38 cellular contexts compared by ENCODE assay signal in the genomic region with DNA sequence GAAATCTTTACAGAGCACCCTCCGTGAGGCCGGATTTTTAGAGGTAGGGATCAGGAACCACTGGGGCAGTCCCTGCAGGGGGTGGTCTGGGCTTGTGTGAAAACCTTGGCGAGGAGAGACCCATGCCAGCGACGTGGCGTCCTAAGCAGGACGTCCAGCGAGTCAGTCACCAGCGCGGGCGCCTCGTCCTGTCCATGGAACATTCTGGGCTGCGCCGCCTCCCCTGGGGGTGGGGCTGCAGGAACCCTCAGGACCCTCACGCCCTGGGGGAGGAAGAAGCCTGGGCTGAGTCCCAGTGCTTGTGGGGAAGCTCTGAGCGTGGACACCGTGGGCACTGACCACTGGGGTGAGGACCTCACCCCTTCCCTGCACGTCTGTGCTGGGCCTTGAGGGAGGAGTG. TPM values are rescaled to one million over a fixed set of nuclear protein-coding genes. Genes with fewer than 3 reads are reported as not detected.
"Had no signal": no experiment of that assay in that cellular context is flagged by ENCODE, and none has a peak within 500 bp of the region (broad histone marks: within the 10 kb centered on the region; RNA-seq: fewer than 3 reads in every experiment).

No MANE protein-coding gene starts in this region.

- H3K9me3 Mint-ChIP-seq: T-cell had no signal

- DNase-seq: activated CD4-positive, alpha-beta memory T cell treated with anti-CD3 and anti-CD28 coated beads, Interleukin-2, amount 10 ng/mL, durations not matched to agents 7 days and 5 days; activated CD4-positive, alpha-beta T cell treated with anti-CD3 and anti-CD28 coated beads for 1 hour; activated CD4-positive, alpha-beta T cell treated with anti-CD3 and anti-CD28 coated beads for 48 hours; activated CD4-positive, CD25-positive, alpha-beta regulatory T cell; activated CD8-positive, alpha-beta memory T cell treated with anti-CD3 and anti-CD28 coated beads for 24 hours; activated CD8-positive, alpha-beta memory T cell treated with anti-CD3 and anti-CD28 coated beads, Interleukin-2, amount 10 ng/mL, durations not matched to agents 7 days and 5 days; activated CD8-positive, alpha-beta memory T cell treated with anti-CD3 and anti-CD28 coated beads, Interleukin-2, amount 50 U/mL, for 48 hours; activated effector memory CD4-positive, alpha-beta T cell treated with Interleukin-2 at 50 U/mL for 16 hours; activated naive CD4-positive, alpha-beta T cell treated with anti-CD3 and anti-CD28 coated beads, Interleukin-2, amount 10 ng/mL, durations not matched to agents 7 days and 5 days; activated T-cell treated with anti-CD3 and anti-CD28 coated beads, Interleukin-2, amount 50 U/mL, for 48 hours; amniotic stem cell; aorta; brain microvascular endothelial cell; central memory CD4-positive, alpha-beta T cell; MM.1S; MV-4-11; NCI-H1092; NCI-H1436 treated with DMSO at 0.1 percent for 48 hours; NCI-H1694 treated with DMSO at 0.1 percent for 48 hours; NCI-H2029; NCI-H345; NCI-H524 treated with DMSO at 0.1 percent for 48 hours; PC-9; SIG-M5; T-cell; T-helper 2 cell; T-helper 9 cell had no signal

- H3K4me3 ChIP-seq: PC-9 had no signal

- H2AFZ ChIP-seq: PC-9 had no signal

- H3K4me3 Mint-ChIP-seq: activated CD4-positive, alpha-beta memory T cell treated with anti-CD3 and anti-CD28 coated beads, Interleukin-2, amount 10 ng/mL, durations not matched to agents 7 days and 5 days; activated CD8-positive, alpha-beta memory T cell treated with anti-CD3 and anti-CD28 coated beads, Interleukin-2, amount 10 ng/mL, durations not matched to agents 7 days and 5 days; activated naive CD4-positive, alpha-beta T cell treated with anti-CD3 and anti-CD28 coated beads, Interleukin-2, amount 10 ng/mL, durations not matched to agents 7 days and 5 days; activated naive CD8-positive, alpha-beta T cell; T-cell had no signal

- H3K36me3 Mint-ChIP-seq: activated CD8-positive, alpha-beta memory T cell treated with anti-CD3 and anti-CD28 coated beads, Interleukin-2, amount 10 ng/mL, durations not matched to agents 7 days and 5 days; activated naive CD4-positive, alpha-beta T cell treated with anti-CD3 and anti-CD28 coated beads, Interleukin-2, amount 10 ng/mL, durations not matched to agents 7 days and 5 days; activated naive CD8-positive, alpha-beta T cell; T-cell had no signal

- H3K9ac ChIP-seq: KMS-11 had no signal

- ATAC-seq: activated CD8-positive, alpha-beta memory T cell treated with anti-CD3 and anti-CD28 coated beads, Interleukin-2, amount 10 ng/mL, durations not matched to agents 7 days and 5 days; Right ventricle myocardium inferior; SK-N-SH treated with all-trans-retinoic acid at 6 μM for 48 hours; T-cell had no signal

- H3K4me2 ChIP-seq: KMS-11, PC-9 had no signal

- H3K36me3 ChIP-seq: brain microvascular endothelial cell had no signal

- H3K27ac Mint-ChIP-seq: activated CD4-positive, alpha-beta memory T cell treated with anti-CD3 and anti-CD28 coated beads, Interleukin-2, amount 10 ng/mL, durations not matched to agents 7 days and 5 days; activated CD8-positive, alpha-beta memory T cell treated with anti-CD3 and anti-CD28 coated beads, Interleukin-2, amount 10 ng/mL, durations not matched to agents 7 days and 5 days; activated naive CD4-positive, alpha-beta T cell treated with anti-CD3 and anti-CD28 coated beads, Interleukin-2, amount 10 ng/mL, durations not matched to agents 7 days and 5 days; activated naive CD8-positive, alpha-beta T cell; T-cell had no signal

- FAIRE-seq: RCC 7860 had no signal

- H3K4me1 Mint-ChIP-seq: activated naive CD4-positive, alpha-beta T cell treated with anti-CD3 and anti-CD28 coated beads, Interleukin-2, amount 10 ng/mL, durations not matched to agents 7 days and 5 days; T-cell had no signal

- H3K27ac ChIP-seq: brain microvascular endothelial cell, KMS-11, PC-9, RWPE1, VCaP had no signal

- H3K27me3 ChIP-seq: brain microvascular endothelial cell had no signal

RNA-seq across cellular contexts. Expression of a gene that starts 25.7 kb away (rescaled TPM):
- total RNA-seq: LHCN-M2, NCI-H460, OCI-LY7, PC-9, SK-MEL-5, T-cell had no signal
